ENCODE assay signal across 11 cellular contexts in genomic region chr11:67545280-67545679, GRCh38. TPM values are rescaled to one million over a fixed set of nuclear protein-coding genes. Genes with fewer than 3 reads are reported as not detected.
A peak's percentile ranks its signal among the peaks of the same experiment; 100 is the strongest.
DNase-seq lines count a peak whose midpoint lies in the region; ATAC-seq, FAIRE-seq and TF ChIP-seq lines count a peak whose summit lies in the region.
"Had no signal": no experiment of that assay in that cellular context is flagged by ENCODE, and none has a peak within 500 bp of the region (broad histone marks: within the 10 kb centered on the region; RNA-seq: fewer than 3 reads in every experiment).

No MANE protein-coding gene starts in this region.

- H3K27me3 Mint-ChIP-seq in activated T-helper 1 cell treated with anti-CD3 and anti-CD28 coated beads, Interleukin-12 subunit alpha, Interleukin-12 subunit beta, Interleukin-2, Interleukin-4 antibody, amounts not matched to agents 30 ng/mL and 10 ng/mL and 1 ng/mL, durations not matched to agents 14 hours and 24 hours and 36 hours (ENCODE audit: insufficient read depth): peaks cover 7% of the 10 kb centered on the region

- peak overlapping the region in 3 of 4 donors; percentile 43 to 63 (median 52) for H3K27ac ChIP-seq in Peyer's patch
- H3K27ac ChIP-seq in small intestine (ENCODE audit: low read depth in 1 of 2, low read length in 1 of 2): peak overlapping the region in 1 of 2 donors; percentile 89
- H3K27ac ChIP-seq: esophagus squamous epithelium had no signal

- TF ChIP-seq CTCF in Peyer's patch (IDR thresholded peaks at IDR 0.05): peak in 2 of 6 experiments; percentile 23 to 39

- TF ChIP-seq POLR2A in Peyer's patch (IDR thresholded peaks at IDR 0.05): no peak

- intact Hi-C loops in activated T-helper 1 cell treated with anti-CD3 and anti-CD28 coated beads, Interleukin-12 subunit alpha, Interleukin-12 subunit beta, Interleukin-2, Interleukin-4 antibody, amounts not matched to agents 30 ng/mL and 10 ng/mL and 1 ng/mL, durations not matched to agents 14 hours and 24 hours and 36 hours (cut with micrococcal nuclease): no loop called here

- no peak for FAIRE-seq in small intestine (lab: Jason Lieb, UNC)

- no peaks in the 10 kb centered on the region for H3K9me3 Mint-ChIP-seq in activated T-helper 1 cell treated with anti-CD3 and anti-CD28 coated beads, Interleukin-12 subunit alpha, Interleukin-12 subunit beta, Interleukin-2, Interleukin-4 antibody, amounts not matched to agents 30 ng/mL and 10 ng/mL and 1 ng/mL, durations not matched to agents 14 hours and 24 hours and 36 hours

- no peaks in the 10 kb centered on the region for H3K36me3 ChIP-seq in Peyer's patch
- H3K36me3 ChIP-seq in small intestine (ENCODE audit: control insufficient read depth in 2 of 2, insufficient read depth in 2 of 2, low read length in 2 of 2): no peaks in the 10 kb centered on the region
- H3K36me3 ChIP-seq: esophagus squamous epithelium had no signal

- WGBS in small intestine, 3 donors: 13 to 41% (median 26%) methylated on average over 8 of the region's 8 CpGs

- DNase-seq in NCI-H2227 (lab: John Stamatoyannopoulos, UW; ENCODE audit: unreplicated experiment) (peak; percentile 30), NCI-H2227 treated with DMSO at 0.1 percent for 48 hours (lab: John Stamatoyannopoulos, UW) (no peak), Peyer's patch (peak in 2 of 3 donors; percentile 66 to 67), iPS-NIHi7 (ENCODE audit: extremely low spot score) (peak; percentile 72), small intestine (peak; percentile 78), GDM1 (lab: John Stamatoyannopoulos, UW) (no peak)
- no peak for DNase-seq in activated T-helper 1 cell treated with anti-CD3 and anti-CD28 coated beads, Interleukin-12 subunit alpha, Interleukin-12 subunit beta, Interleukin-2, Interleukin-4 antibody, amounts not matched to agents 30 ng/mL and 10 ng/mL and 1 ng/mL, durations not matched to agents 14 hours and 24 hours and 36 hours (ENCODE audit: low spot score)
- DNase-seq: esophagus squamous epithelium; nephron progenitor cell; stimulated activated naive CD4-positive, alpha-beta T cell had no signal

- H3K27me3 ChIP-seq in Peyer's patch: no peaks in the 10 kb centered on the region
- no peaks in the 10 kb centered on the region for H3K27me3 ChIP-seq in small intestine (ENCODE audit: control insufficient read depth in 2 of 2, insufficient read depth in 2 of 2, low read length in 2 of 2)
- H3K27me3 ChIP-seq: esophagus squamous epithelium had no signal

- no peaks in the 10 kb centered on the region for H3K4me1 Mint-ChIP-seq in activated T-helper 1 cell treated with anti-CD3 and anti-CD28 coated beads, Interleukin-12 subunit alpha, Interleukin-12 subunit beta, Interleukin-2, Interleukin-4 antibody, amounts not matched to agents 30 ng/mL and 10 ng/mL and 1 ng/mL, durations not matched to agents 14 hours and 24 hours and 36 hours (ENCODE audit: low read depth)

- H3K4me3 Mint-ChIP-seq in activated T-helper 1 cell treated with anti-CD3 and anti-CD28 coated beads, Interleukin-12 subunit alpha, Interleukin-12 subunit beta, Interleukin-2, Interleukin-4 antibody, amounts not matched to agents 30 ng/mL and 10 ng/mL and 1 ng/mL, durations not matched to agents 14 hours and 24 hours and 36 hours: no peak overlapping the region
- H3K4me3 Mint-ChIP-seq: nephron progenitor cell had no signal

- H3K36me3 Mint-ChIP-seq in activated T-helper 1 cell treated with anti-CD3 and anti-CD28 coated beads, Interleukin-12 subunit alpha, Interleukin-12 subunit beta, Interleukin-2, Interleukin-4 antibody, amounts not matched to agents 30 ng/mL and 10 ng/mL and 1 ng/mL, durations not matched to agents 14 hours and 24 hours and 36 hours (ENCODE audit: low read depth): no peaks in the 10 kb centered on the region

- H3K9me3 ChIP-seq in Peyer's patch: no peaks in the 10 kb centered on the region
- no peaks in the 10 kb centered on the region for H3K9me3 ChIP-seq in small intestine (ENCODE audit: control insufficient read depth, low read depth)
- H3K9me3 ChIP-seq: esophagus squamous epithelium had no signal

- no peak for ATAC-seq in GM18907 (IDR thresholded peaks at IDR 0.05; ENCODE audit: unreplicated experiment)

- peaks cover 0 to 10% (median 0%) of the 10 kb centered on the region in 4 donors for H3K4me1 ChIP-seq in Peyer's patch
- H3K4me1 ChIP-seq in small intestine (ENCODE audit: control insufficient read depth in 2 of 2, insufficient read depth in 1 of 2, low read depth in 1 of 2, low read length in 1 of 2): peaks cover 3 to 4% of the 10 kb centered on the region in 2 donors

- no peak overlapping the region for H3K4me3 ChIP-seq in Peyer's patch
- H3K4me3 ChIP-seq in small intestine (ENCODE audit: low read depth in 1 of 2, low read length in 2 of 2): no peak overlapping the region
- H3K4me3 ChIP-seq: esophagus squamous epithelium had no signal

- no peak overlapping the region for H3K27ac Mint-ChIP-seq in activated T-helper 1 cell treated with anti-CD3 and anti-CD28 coated beads, Interleukin-12 subunit alpha, Interleukin-12 subunit beta, Interleukin-2, Interleukin-4 antibody, amounts not matched to agents 30 ng/mL and 10 ng/mL and 1 ng/mL, durations not matched to agents 14 hours and 24 hours and 36 hours
- H3K27ac Mint-ChIP-seq: nephron progenitor cell had no signal

RNA-seq across cellular contexts. Expression of gene CABP2, which starts 22.0 kb away (rescaled TPM):
- not detected for total RNA-seq in Peyer's patch
- polyA plus RNA-seq in small intestine: not detected
- total RNA-seq in activated T-helper 1 cell treated with anti-CD3 and anti-CD28 coated beads, Interleukin-12 subunit alpha, Interleukin-12 subunit beta, Interleukin-2, Interleukin-4 antibody, amounts not matched to agents 30 ng/mL and 10 ng/mL and 1 ng/mL, durations not matched to agents 14 hours and 24 hours and 36 hours: not detected in 2 replicates
- total RNA-seq: esophagus squamous epithelium had no signal

RNA-seq across cellular contexts. Expression of gene CDK2AP2, which starts 37.3 kb away (rescaled TPM):
- total RNA-seq in Peyer's patch: 10 to 100 TPM; 60.4 to 97.7 (median 77.2) TPM
- 100 to 1,000 TPM in 2 of 3 donors, 10 to 100 TPM in 1; 87.8 to 108 (median 107) TPM for polyA plus RNA-seq in small intestine
- 107 and 115 TPM in 2 replicates for total RNA-seq in activated T-helper 1 cell treated with anti-CD3 and anti-CD28 coated beads, Interleukin-12 subunit alpha, Interleukin-12 subunit beta, Interleukin-2, Interleukin-4 antibody, amounts not matched to agents 30 ng/mL and 10 ng/mL and 1 ng/mL, durations not matched to agents 14 hours and 24 hours and 36 hours

RNA-seq across cellular contexts. Expression of gene GSTP1, which starts 38.3 kb away (rescaled TPM):
- 100 to 1,000 TPM; 237 to 451 (median 419) TPM for total RNA-seq in Peyer's patch
- 1,000 to 10,000 TPM in 2 of 3 donors, 100 to 1,000 TPM in 1; 997 to 1,471 (median 1,010) TPM for polyA plus RNA-seq in small intestine
- total RNA-seq in activated T-helper 1 cell treated with anti-CD3 and anti-CD28 coated beads, Interleukin-12 subunit alpha, Interleukin-12 subunit beta, Interleukin-2, Interleukin-4 antibody, amounts not matched to agents 30 ng/mL and 10 ng/mL and 1 ng/mL, durations not matched to agents 14 hours and 24 hours and 36 hours: 278 and 289 TPM in 2 replicates

RNA-seq across cellular contexts. Expression of gene PITPNM1, which starts 40.1 kb away (rescaled TPM):
- 100 to 1,000 TPM in 3 of 4 donors, 10 to 100 TPM in 1; 94.4 to 126 (median 109) TPM for total RNA-seq in Peyer's patch
- 10 to 100 TPM; 31.2 to 38.0 (median 33.8) TPM for polyA plus RNA-seq in small intestine
- 138 and 140 TPM in 2 replicates for total RNA-seq in activated T-helper 1 cell treated with anti-CD3 and anti-CD28 coated beads, Interleukin-12 subunit alpha, Interleukin-12 subunit beta, Interleukin-2, Interleukin-4 antibody, amounts not matched to agents 30 ng/mL and 10 ng/mL and 1 ng/mL, durations not matched to agents 14 hours and 24 hours and 36 hours

Comparison
In these comparisons a context has a peak if more than half of its experiments do, and no peak if none do; other contexts are left out.
1. DNase-seq: peak in NCI-H2227 (single experiment), Peyer's patch (2 of 3), iPS-NIHi7 (single experiment) and small intestine (single experiment); none in NCI-H2227 treated with DMSO at 0.1 percent for 48 hours (single experiment), GDM1 (single experiment) and activated T-helper 1 cell treated with anti-CD3 and anti-CD28 coated beads, Interleukin-12 subunit alpha, Interleukin-12 subunit beta, Interleukin-2, Interleukin-4 antibody, amounts not matched to agents 30 ng/mL and 10 ng/mL and 1 ng/mL, durations not matched to agents 14 hours and 24 hours and 36 hours (single experiment).